1 cellular context compared by ENCODE assay signal in genomic region chr22:23182289-23183106, GRCh38.
TF ChIP-seq lines count a peak whose summit lies in the region.

No MANE protein-coding gene starts in this region.

TF ChIP-seq in HEK293, 187 proteins besides CTCF, POLR2A, EP300 and RAD21 (continued from another document and continues in another):
- TF ChIP-seq ZNF221 (tag by site-specific recombination; IDR thresholded peaks at IDR 0.05; ENCODE audit: borderline replicate concordance): no peak
- TF ChIP-seq ZNF10 (tag by site-specific recombination; IDR thresholded peaks at IDR 0.05): no peak
- no peak for TF ChIP-seq ZNF621 (tag by site-specific recombination; IDR thresholded peaks at IDR 0.05)
- no peak for TF ChIP-seq ZNF416 (tag by site-specific recombination; IDR thresholded peaks at IDR 0.05)
- TF ChIP-seq, protein P1, sequence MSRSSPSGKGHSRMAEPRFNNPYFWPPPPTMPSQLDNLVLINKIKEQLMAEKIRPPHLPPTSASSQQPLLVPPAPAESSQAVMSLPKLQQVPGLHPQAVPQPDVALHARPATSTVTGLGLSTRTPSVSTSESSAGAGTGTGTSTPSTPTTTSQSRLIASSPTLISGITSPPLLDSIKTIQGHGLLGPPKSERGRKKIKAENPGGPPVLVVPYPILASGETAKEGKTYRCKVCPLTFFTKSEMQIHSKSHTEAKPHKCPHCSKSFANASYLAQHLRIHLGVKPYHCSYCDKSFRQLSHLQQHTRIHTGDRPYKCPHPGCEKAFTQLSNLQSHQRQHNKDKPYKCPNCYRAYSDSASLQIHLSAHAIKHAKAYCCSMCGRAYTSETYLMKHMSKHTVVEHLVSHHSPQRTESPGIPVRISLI (tag by site-specific recombination; IDR thresholded peaks at IDR 0.05): no peak
- no peak for TF ChIP-seq ZNF549 (tag by site-specific recombination; IDR thresholded peaks at IDR 0.05)
- 0 out of 2 replicates have a peak, but pooled peaks have one; percentile 25 for TF ChIP-seq ZNF660 (tag by site-specific recombination; IDR thresholded peaks at IDR 0.05)
- TF ChIP-seq ZNF391 (tag by site-specific recombination; IDR thresholded peaks at IDR 0.05; ENCODE audit: borderline replicate concordance, low read depth): no peak
- TF ChIP-seq ZNF302 (tag by site-specific recombination; IDR thresholded peaks at IDR 0.05; ENCODE audit: low read depth): no peak
- TF ChIP-seq ZBTB17 (tag by site-specific recombination; IDR thresholded peaks at IDR 0.05): peak; percentile 45
- no peak for TF ChIP-seq ZSCAN5A (tag by site-specific recombination; IDR thresholded peaks at IDR 0.05)
- TF ChIP-seq PRDM10 (tag by site-specific recombination; IDR thresholded peaks at IDR 0.05): peak; percentile 57
- TF ChIP-seq ZNF792 (tag by site-specific recombination; IDR thresholded peaks at IDR 0.05): no peak
- TF ChIP-seq ZNF837 (tag by site-specific recombination; IDR thresholded peaks at IDR 0.05): 0 out of 2 replicates have a peak, but pooled peaks have one; percentile 1
- no peak for TF ChIP-seq ZNF529 (tag by site-specific recombination; IDR thresholded peaks at IDR 0.05; ENCODE audit: insufficient replicate concordance)
- TF ChIP-seq ZNF571 (tag by site-specific recombination; IDR thresholded peaks at IDR 0.05): no peak
- TF ChIP-seq ZNF350 (tag by site-specific recombination; IDR thresholded peaks at IDR 0.05): no peak
- no peak for TF ChIP-seq ZNF169 (tag by site-specific recombination; IDR thresholded peaks at IDR 0.05)
- peak; percentile 48 for TF ChIP-seq ZBTB8A (tag by site-specific recombination; IDR thresholded peaks at IDR 0.05)
- no peak for TF ChIP-seq ZNF510 (tag by site-specific recombination; IDR thresholded peaks at IDR 0.05; ENCODE audit: insufficient replicate concordance)
- TF ChIP-seq PRDM2 (tag by site-specific recombination; IDR thresholded peaks at IDR 0.05; ENCODE audit: borderline replicate concordance): no peak
- no peak for TF ChIP-seq ZNF664 (tag by site-specific recombination; IDR thresholded peaks at IDR 0.05)
- TF ChIP-seq ZNF133 (tag by site-specific recombination; IDR thresholded peaks at IDR 0.05): no peak
- TF ChIP-seq HOXD13 (CRISPR knock-in tag; IDR thresholded peaks at IDR 0.05; ENCODE audit: borderline replicate concordance): no peak
- peak; percentile 62 for TF ChIP-seq ZEB2 (tag by site-specific recombination; IDR thresholded peaks at IDR 0.05)
- no peak for TF ChIP-seq ZNF335 (tag by site-specific recombination; conservative IDR thresholded peaks at IDR 0.05)
- TF ChIP-seq ZNF561 (tag by site-specific recombination; IDR thresholded peaks at IDR 0.05; ENCODE audit: borderline replicate concordance): peak; percentile 76; the same call in 1 of the 2 replicates
- TF ChIP-seq INSM2 (tag by site-specific recombination; IDR thresholded peaks at IDR 0.05): 0 out of 2 replicates have a peak, but pooled peaks have one; percentile 39
- no peak for TF ChIP-seq ZNF175 (tag by site-specific recombination; IDR thresholded peaks at IDR 0.05)
- TF ChIP-seq, protein P2, sequence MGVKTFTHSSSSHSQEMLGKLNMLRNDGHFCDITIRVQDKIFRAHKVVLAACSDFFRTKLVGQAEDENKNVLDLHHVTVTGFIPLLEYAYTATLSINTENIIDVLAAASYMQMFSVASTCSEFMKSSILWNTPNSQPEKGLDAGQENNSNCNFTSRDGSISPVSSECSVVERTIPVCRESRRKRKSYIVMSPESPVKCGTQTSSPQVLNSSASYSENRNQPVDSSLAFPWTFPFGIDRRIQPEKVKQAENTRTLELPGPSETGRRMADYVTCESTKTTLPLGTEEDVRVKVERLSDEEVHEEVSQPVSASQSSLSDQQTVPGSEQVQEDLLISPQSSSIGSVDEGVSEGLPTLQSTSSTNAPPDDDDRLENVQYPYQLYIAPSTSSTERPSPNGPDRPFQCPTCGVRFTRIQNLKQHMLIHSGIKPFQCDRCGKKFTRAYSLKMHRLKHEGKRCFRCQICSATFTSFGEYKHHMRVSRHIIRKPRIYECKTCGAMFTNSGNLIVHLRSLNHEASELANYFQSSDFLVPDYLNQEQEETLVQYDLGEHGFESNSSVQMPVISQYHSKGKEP (tag by site-specific recombination; IDR thresholded peaks at IDR 0.05): no peak
- TF ChIP-seq ZNF184 (tag by site-specific recombination; IDR thresholded peaks at IDR 0.05): no peak
- no peak for TF ChIP-seq ZNF610 (tag by site-specific recombination; IDR thresholded peaks at IDR 0.05; ENCODE audit: borderline replicate concordance)
- peak; percentile 71 for TF ChIP-seq FEZF1 (tag by site-specific recombination; IDR thresholded peaks at IDR 0.05)
- TF ChIP-seq ZNF555 (tag by site-specific recombination; conservative IDR thresholded peaks at IDR 0.05): no peak
- TF ChIP-seq ZNF843 (tag by site-specific recombination; IDR thresholded peaks at IDR 0.05): no peak; the same call in 1 of the 2 replicates
- TF ChIP-seq, protein P3, sequence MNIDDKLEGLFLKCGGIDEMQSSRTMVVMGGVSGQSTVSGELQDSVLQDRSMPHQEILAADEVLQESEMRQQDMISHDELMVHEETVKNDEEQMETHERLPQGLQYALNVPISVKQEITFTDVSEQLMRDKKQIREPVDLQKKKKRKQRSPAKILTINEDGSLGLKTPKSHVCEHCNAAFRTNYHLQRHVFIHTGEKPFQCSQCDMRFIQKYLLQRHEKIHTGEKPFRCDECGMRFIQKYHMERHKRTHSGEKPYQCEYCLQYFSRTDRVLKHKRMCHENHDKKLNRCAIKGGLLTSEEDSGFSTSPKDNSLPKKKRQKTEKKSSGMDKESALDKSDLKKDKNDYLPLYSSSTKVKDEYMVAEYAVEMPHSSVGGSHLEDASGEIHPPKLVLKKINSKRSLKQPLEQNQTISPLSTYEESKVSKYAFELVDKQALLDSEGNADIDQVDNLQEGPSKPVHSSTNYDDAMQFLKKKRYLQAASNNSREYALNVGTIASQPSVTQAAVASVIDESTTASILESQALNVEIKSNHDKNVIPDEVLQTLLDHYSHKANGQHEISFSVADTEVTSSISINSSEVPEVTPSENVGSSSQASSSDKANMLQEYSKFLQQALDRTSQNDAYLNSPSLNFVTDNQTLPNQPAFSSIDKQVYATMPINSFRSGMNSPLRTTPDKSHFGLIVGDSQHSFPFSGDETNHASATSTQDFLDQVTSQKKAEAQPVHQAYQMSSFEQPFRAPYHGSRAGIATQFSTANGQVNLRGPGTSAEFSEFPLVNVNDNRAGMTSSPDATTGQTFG (tag by site-specific recombination; IDR thresholded peaks at IDR 0.05; ENCODE audit: borderline replicate concordance): no peak
- no peak for TF ChIP-seq ZNF830 (tag by site-specific recombination; IDR thresholded peaks at IDR 0.05; ENCODE audit: low read depth)
- peak; percentile 83 for TF ChIP-seq GLIS1 (tag by site-specific recombination; IDR thresholded peaks at IDR 0.05)
- TF ChIP-seq ZNF112 (tag by site-specific recombination; IDR thresholded peaks at IDR 0.05): no peak
- no peak for TF ChIP-seq GLI2 (tag by site-specific recombination; IDR thresholded peaks at IDR 0.05; ENCODE audit: borderline replicate concordance, low read depth)
- no peak for TF ChIP-seq HOXA7 (CRISPR knock-in tag; IDR thresholded peaks at IDR 0.05; ENCODE audit: borderline replicate concordance)
- TF ChIP-seq, protein P4, sequence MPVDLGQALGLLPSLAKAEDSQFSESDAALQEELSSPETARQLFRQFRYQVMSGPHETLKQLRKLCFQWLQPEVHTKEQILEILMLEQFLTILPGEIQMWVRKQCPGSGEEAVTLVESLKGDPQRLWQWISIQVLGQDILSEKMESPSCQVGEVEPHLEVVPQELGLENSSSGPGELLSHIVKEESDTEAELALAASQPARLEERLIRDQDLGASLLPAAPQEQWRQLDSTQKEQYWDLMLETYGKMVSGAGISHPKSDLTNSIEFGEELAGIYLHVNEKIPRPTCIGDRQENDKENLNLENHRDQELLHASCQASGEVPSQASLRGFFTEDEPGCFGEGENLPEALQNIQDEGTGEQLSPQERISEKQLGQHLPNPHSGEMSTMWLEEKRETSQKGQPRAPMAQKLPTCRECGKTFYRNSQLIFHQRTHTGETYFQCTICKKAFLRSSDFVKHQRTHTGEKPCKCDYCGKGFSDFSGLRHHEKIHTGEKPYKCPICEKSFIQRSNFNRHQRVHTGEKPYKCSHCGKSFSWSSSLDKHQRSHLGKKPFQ (tag by site-specific recombination; IDR thresholded peaks at IDR 0.05): no peak
- peak; percentile 63 for TF ChIP-seq KLF8 (tag by site-specific recombination; IDR thresholded peaks at IDR 0.05)
- TF ChIP-seq EGR2 (tag by site-specific recombination; IDR thresholded peaks at IDR 0.05; ENCODE audit: low read depth): peak; percentile 44; the same call in 1 of the 2 replicates
